Comparison of ENCODE assay signal across 1 cellular context in genomic region chr15:80570553-80570952, GRCh38.
TF ChIP-seq lines count a peak whose summit lies in the region.

No MANE protein-coding gene starts in this region.

TF ChIP-seq in IMR-90, 13 proteins besides CTCF, POLR2A, EP300 and RAD21 (continued from another document):
- no peak for TF ChIP-seq USF2 (IDR thresholded peaks at IDR 0.05; ENCODE audit: low read depth, low read length)
- no peak for TF ChIP-seq FOS (IDR thresholded peaks at IDR 0.05; ENCODE audit: low read depth, low read length)
TF ChIP-seq in IMR-90: peak in this region for 0.
